Comparison of ENCODE assay signal across 8 cellular contexts in genomic region chr14:75279153-75279738, GRCh38. TPM values are rescaled to one million over a fixed set of nuclear protein-coding genes. Genes with fewer than 3 reads are reported as not detected.
A peak's percentile ranks its signal among the peaks of the same experiment; 100 is the strongest.
DNase-seq lines count a peak whose midpoint lies in the region; FAIRE-seq and TF ChIP-seq lines count a peak whose summit lies in the region.

No MANE protein-coding gene starts in this region.

- DNase-seq in GM10248 (ENCODE audit: extremely low spot score) (peak; percentile 33), Kasumi-1 (lab: John Stamatoyannopoulos, UW) (peak; percentile 18 to 34), T-helper 22 cell (ENCODE audit: low read depth) (peak; percentile 38), caudate nucleus (lab: John Stamatoyannopoulos, UW) (peak in 57 of 61 donors; percentile 11 to 88 (median 63)), kidney (peak; percentile 92), small intestine (peak; percentile 68), iPS-NIHi7 (ENCODE audit: extremely low spot score) (no peak), SKM-1 (lab: John Stamatoyannopoulos, UW; ENCODE audit: unreplicated experiment) (no peak)

- POLR2A ChIA-PET in GM10248 (lab: Yijun Ruan, JAX) = interaction anchor here (0.6 to 1.5 kb wide), 4 partner anchors 12 to 409 kb away, joined by 3 to 7 read pairs (median 4); no protein-coding TSS in a partner anchor

- H3K9me3 ChIP-seq in kidney (ENCODE audit: control insufficient read depth in 1 of 2, low read length in 2 of 2) (no peaks in the 10 kb centered on the region), small intestine (ENCODE audit: control insufficient read depth, low read depth) (no peaks in the 10 kb centered on the region)

- TF ChIP-seq CTCF in GM10248 (IDR thresholded peaks at IDR 0.05; ENCODE audit: control extremely low read depth, extremely low read depth, low read depth, missing control alignments) = no peak
- TF ChIP-seq CTCF in kidney (IDR thresholded peaks at IDR 0.05; ENCODE audit: borderline replicate concordance, extremely low read depth, insufficient read depth) = no peak

- peak overlapping the region; percentile 99 for H3K27ac ChIP-seq in caudate nucleus (ENCODE audit: low read depth, low read length)
- peak overlapping the region; percentile 97 to 99 for H3K27ac ChIP-seq in kidney (ENCODE audit: low read depth in 2 of 2, low read length in 2 of 2)
- peak overlapping the region; percentile 91 to 99 for H3K27ac ChIP-seq in small intestine (ENCODE audit: low read depth in 1 of 2, low read length in 1 of 2)

- peaks cover 7 to 24% of the 10 kb centered on the region in 2 donors for H3K36me3 ChIP-seq in kidney (ENCODE audit: control insufficient read depth in 1 of 2, insufficient read depth in 2 of 2, low read length in 2 of 2)
- H3K36me3 ChIP-seq in small intestine (ENCODE audit: control insufficient read depth in 2 of 2, insufficient read depth in 2 of 2, low read length in 2 of 2) = peaks cover 4 to 15% of the 10 kb centered on the region in 2 donors

- H3K9ac ChIP-seq in kidney (ENCODE audit: low read length in 2 of 2) = peak overlapping the region; percentile 94

- H3K4me1 ChIP-seq in kidney (ENCODE audit: control insufficient read depth in 1 of 2, insufficient read depth in 1 of 2, low read depth in 1 of 2, low read length in 2 of 2) (peaks cover 12 to 21% of the 10 kb centered on the region in 2 donors), small intestine (ENCODE audit: control insufficient read depth in 2 of 2, insufficient read depth in 1 of 2, low read depth in 1 of 2, low read length in 1 of 2) (peaks cover 0 to 5% of the 10 kb centered on the region in 2 donors)

- H3K4me3 ChIP-seq in kidney (ENCODE audit: low read length in 2 of 2) (peak overlapping the region; percentile 81 to 93), small intestine (ENCODE audit: low read depth in 1 of 2, low read length in 2 of 2) (peak overlapping the region; percentile 63 to 88)

- no peaks in the 10 kb centered on the region for H3K27me3 ChIP-seq in small intestine (ENCODE audit: control insufficient read depth in 2 of 2, insufficient read depth in 2 of 2, low read length in 2 of 2)

- 0 to 1% (median 0%) methylated on average over 37 to 38 of the region's 38 CpGs for WGBS in small intestine, 3 donors

- CTCF ChIA-PET in GM10248 (lab: Yijun Ruan, JAX) = no interaction called here

- intact Hi-C loops in kidney (cut with DNase I) = no loop called here

- FAIRE-seq in kidney (lab: Jason Lieb, UNC) (no peak), small intestine (lab: Jason Lieb, UNC) (no peak)

RNA-seq across cellular contexts. Expression of gene FOS, which starts 0.6 kb away (rescaled TPM):
- total RNA-seq in kidney = 116 TPM
- polyA plus RNA-seq in kidney (ENCODE audit: insufficient read depth, low read depth, low replicate concordance) = 193 TPM
- 100 to 1,000 TPM in 2 of 3 donors, 10 to 100 TPM in 1; 71.6 to 344 (median 136) TPM for polyA plus RNA-seq in small intestine

Comparison
In these comparisons a context has a peak if more than half of its experiments do, and no peak if none do; other contexts are left out.
1. DNase-seq: peak in GM10248 (single experiment), Kasumi-1 (2 of 2), T-helper 22 cell (single experiment), caudate nucleus (57 of 61), kidney (single experiment) and small intestine (single experiment); none in iPS-NIHi7 (single experiment) and SKM-1 (single experiment).
2. Peak in every context shown above with its lines, with median percentiles within 50 percentile points of each other: H3K27ac ChIP-seq.